10 cellular contexts compared by ENCODE assay signal in the genomic region with DNA sequence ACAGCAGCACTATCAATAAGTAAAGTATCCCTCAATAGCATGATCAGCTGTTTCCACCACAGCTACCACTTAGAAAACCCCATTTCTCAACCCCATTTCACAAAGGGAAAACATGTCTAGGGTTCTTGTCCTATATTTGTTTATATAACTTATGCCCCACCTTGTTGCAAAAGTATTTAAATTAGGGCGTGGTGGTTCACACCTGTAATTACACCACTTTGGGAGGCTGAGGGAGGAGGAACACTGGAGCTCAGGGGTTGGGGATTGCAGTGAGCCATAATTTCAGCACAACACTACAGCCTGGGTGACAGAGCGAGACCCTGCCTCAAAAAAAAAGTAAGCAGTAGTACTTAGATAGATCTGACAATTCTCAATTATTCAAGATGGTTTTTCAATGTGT. TPM values are rescaled to one million over a fixed set of nuclear protein-coding genes. Genes with fewer than 3 reads are reported as not detected.
A peak's percentile ranks its signal among the peaks of the same experiment; 100 is the strongest.
DNase-seq lines count a peak whose midpoint lies in the region; ATAC-seq and TF ChIP-seq lines count a peak whose summit lies in the region.
"Had no signal": no experiment of that assay in that cellular context is flagged by ENCODE, and none has a peak within 500 bp of the region (broad histone marks: within the 10 kb centered on the region; RNA-seq: fewer than 3 reads in every experiment).

No MANE protein-coding gene starts in this region.

- H3K79me2 ChIP-seq in Karpas-422 (ENCODE audit: low read length) = peaks cover 86% of the 10 kb centered on the region

- no peak for TF ChIP-seq CTCF in nephron progenitor cell (IDR thresholded peaks at IDR 0.05)

- H3K27ac ChIP-seq in CD4-positive, alpha-beta memory T cell (ENCODE audit: low read depth, low read length) = peak overlapping the region; percentile 52
- H3K27ac ChIP-seq in Karpas-422 (ENCODE audit: low read length) (no peak overlapping the region), caudate nucleus (ENCODE audit: low read depth, low read length) (peak overlapping the region; percentile 48), substantia nigra (ENCODE audit: low read depth, low read length, poor library complexity, severe bottlenecking) (no peak overlapping the region)

- POLR2A ChIA-PET in CD4-positive, alpha-beta memory T cell (lab: Charles Lee; ENCODE audit: partially characterized antibody) = interaction anchor here (0.9 to 1.0 kb wide), 2 partner anchors 26 to 51 kb away, joined by 3 read pairs; no protein-coding TSS in a partner anchor

- no peak overlapping the region for H2AFZ ChIP-seq in Karpas-422 (ENCODE audit: low read length)

- DNase-seq in CD4-positive, alpha-beta memory T cell = peak in 1 of 5 donors; percentile 47
- DNase-seq in Karpas-422 = no peak
- DNase-seq in caudate nucleus (lab: John Stamatoyannopoulos, UW) = no peak
- no peak for DNase-seq in nephron progenitor cell
- no peak for DNase-seq in substantia nigra (lab: John Stamatoyannopoulos, UW)
- DNase-seq in iPS-NIHi11 (ENCODE audit: low spot score) = no peak
- DNase-seq: HCEC 1CT, NCI-H187, occipital lobe had no signal

- peak overlapping the region; percentile 34 to 77 (median 62) for H3K4me3 Mint-ChIP-seq in CD4-positive, alpha-beta memory T cell
- peak overlapping the region; percentile 93 for H3K4me3 Mint-ChIP-seq in nephron progenitor cell

- H3K9ac ChIP-seq in Karpas-422 (ENCODE audit: low read length) = no peak overlapping the region

- H3K4me3 ChIP-seq in CD4-positive, alpha-beta memory T cell (ENCODE audit: low read length in 2 of 2) = peak overlapping the region in 1 of 2 donors; percentile 26
- H3K4me3 ChIP-seq in Karpas-422 (ENCODE audit: low read length) = no peak overlapping the region

- H3K4me1 Mint-ChIP-seq in CD4-positive, alpha-beta memory T cell = peaks cover 57 to 76% (median 65%) of the 10 kb centered on the region in 4 donors
- peaks cover 68% of the 10 kb centered on the region for H3K4me1 Mint-ChIP-seq in nephron progenitor cell

- CTCF ChIA-PET in CD4-positive, alpha-beta memory T cell (lab: Charles Lee; ENCODE audit: partially characterized antibody) = interaction anchor here (1.0 kb wide), 1 partner anchor 28 kb away, joined by 3 read pairs; no protein-coding TSS in a partner anchor

- H3K9me3 Mint-ChIP-seq in CD4-positive, alpha-beta memory T cell = peaks cover 0 to 2% (median 0%) of the 10 kb centered on the region in 8 donors
- H3K9me3 Mint-ChIP-seq in nephron progenitor cell = no peaks in the 10 kb centered on the region

- ATAC-seq in GM21723 (IDR thresholded peaks at IDR 0.05; ENCODE audit: unreplicated experiment) = no peak

- no peaks in the 10 kb centered on the region for H3K9me3 ChIP-seq in CD4-positive, alpha-beta memory T cell (ENCODE audit: control insufficient read depth in 1 of 2, low read length in 2 of 2)
- no peaks in the 10 kb centered on the region for H3K9me3 ChIP-seq in Karpas-422 (ENCODE audit: low read length)

- H3K9me2 ChIP-seq in Karpas-422 (replicated peaks; ENCODE audit: insufficient read depth, low read length) = no peaks in the 10 kb centered on the region

- peaks cover 78% of the 10 kb centered on the region for H3K4me1 ChIP-seq in CD4-positive, alpha-beta memory T cell (ENCODE audit: insufficient read depth, low read length)
- H3K4me1 ChIP-seq in Karpas-422 (ENCODE audit: low read length) = peaks cover 45% of the 10 kb centered on the region

- peaks cover 0 to 7% of the 10 kb centered on the region in 2 donors for H3K36me3 Mint-ChIP-seq in CD4-positive, alpha-beta memory T cell
- H3K36me3 Mint-ChIP-seq in nephron progenitor cell (ENCODE audit: low read depth) = peaks cover 20% of the 10 kb centered on the region

- no peaks in the 10 kb centered on the region for H3K27me3 ChIP-seq in CD4-positive, alpha-beta memory T cell (ENCODE audit: insufficient read depth, low read length)
- H3K27me3 ChIP-seq in Karpas-422 (ENCODE audit: low read length) = no peaks in the 10 kb centered on the region; the same call in 1 of the 2 replicates

- H3K4me2 ChIP-seq in Karpas-422 (ENCODE audit: low read depth, low read length, poor library complexity, severe bottlenecking) = peak overlapping the region; percentile 24

- H3K36me3 ChIP-seq in CD4-positive, alpha-beta memory T cell (ENCODE audit: insufficient read depth, low read length) = no peaks in the 10 kb centered on the region
- peaks cover 10% of the 10 kb centered on the region; the same call in 1 of the 2 replicates for H3K36me3 ChIP-seq in Karpas-422 (ENCODE audit: insufficient read depth, low read length)

- peaks cover 39% of the 10 kb centered on the region for H4K20me1 ChIP-seq in Karpas-422 (ENCODE audit: insufficient read depth, low read depth, low read length)

- no peaks in the 10 kb centered on the region for H3K27me3 Mint-ChIP-seq in CD4-positive, alpha-beta memory T cell
- peaks cover 4% of the 10 kb centered on the region for H3K27me3 Mint-ChIP-seq in nephron progenitor cell (ENCODE audit: low read depth, poor library complexity)

- peak overlapping the region; percentile 74 to 94 (median 85) for H3K27ac Mint-ChIP-seq in CD4-positive, alpha-beta memory T cell
- H3K27ac Mint-ChIP-seq in nephron progenitor cell = no peak overlapping the region

- intact Hi-C loops in CD4-positive, alpha-beta memory T cell (cut with micrococcal nuclease) = no loop called here

RNA-seq across cellular contexts. Expression of a gene that starts 3.7 kb away (rescaled TPM):
- 10 to 100 TPM; 21.7 to 23.9 TPM for total RNA-seq in CD4-positive, alpha-beta memory T cell
- polyA plus RNA-seq in CD4-positive, alpha-beta memory T cell = 100 to 1,000 TPM; 103 to 123 TPM
- 80.1 and 82.9 TPM in 2 replicates for total RNA-seq in Karpas-422 (2014; rRNA removed; shearing (Covaris generic); ENCODE audit: low replicate concordance)

RNA-seq across cellular contexts. Expression of a gene that starts 3.8 kb away (rescaled TPM):
- total RNA-seq in CD4-positive, alpha-beta memory T cell = 10 to 100 TPM; 20.7 to 24.1 TPM
- 1 to 10 TPM in 1 of 2 donors, under 1 TPM in 1; 0.91 to 2.3 TPM for polyA plus RNA-seq in CD4-positive, alpha-beta memory T cell
- total RNA-seq in Karpas-422 (2014; rRNA removed; shearing (Covaris generic); ENCODE audit: low replicate concordance) = 4.5 and 9.1 TPM in 2 replicates

RNA-seq across cellular contexts. Expression of a gene that starts 35.1 kb away (rescaled TPM):
- not detected for total RNA-seq in CD4-positive, alpha-beta memory T cell
- not detected for polyA plus RNA-seq in CD4-positive, alpha-beta memory T cell
- not detected in 2 replicates for total RNA-seq in Karpas-422 (2014; rRNA removed; shearing (Covaris generic); ENCODE audit: low replicate concordance)
- total RNA-seq: occipital lobe had no signal

Comparison
In these comparisons a context has a peak if more than half of its experiments do, and no peak if none do; other contexts are left out.
1. H3K27ac ChIP-seq: peak in CD4-positive, alpha-beta memory T cell (single experiment) and caudate nucleus (single experiment); none in Karpas-422 (single experiment) and substantia nigra (single experiment).